In the genomic region with DNA sequence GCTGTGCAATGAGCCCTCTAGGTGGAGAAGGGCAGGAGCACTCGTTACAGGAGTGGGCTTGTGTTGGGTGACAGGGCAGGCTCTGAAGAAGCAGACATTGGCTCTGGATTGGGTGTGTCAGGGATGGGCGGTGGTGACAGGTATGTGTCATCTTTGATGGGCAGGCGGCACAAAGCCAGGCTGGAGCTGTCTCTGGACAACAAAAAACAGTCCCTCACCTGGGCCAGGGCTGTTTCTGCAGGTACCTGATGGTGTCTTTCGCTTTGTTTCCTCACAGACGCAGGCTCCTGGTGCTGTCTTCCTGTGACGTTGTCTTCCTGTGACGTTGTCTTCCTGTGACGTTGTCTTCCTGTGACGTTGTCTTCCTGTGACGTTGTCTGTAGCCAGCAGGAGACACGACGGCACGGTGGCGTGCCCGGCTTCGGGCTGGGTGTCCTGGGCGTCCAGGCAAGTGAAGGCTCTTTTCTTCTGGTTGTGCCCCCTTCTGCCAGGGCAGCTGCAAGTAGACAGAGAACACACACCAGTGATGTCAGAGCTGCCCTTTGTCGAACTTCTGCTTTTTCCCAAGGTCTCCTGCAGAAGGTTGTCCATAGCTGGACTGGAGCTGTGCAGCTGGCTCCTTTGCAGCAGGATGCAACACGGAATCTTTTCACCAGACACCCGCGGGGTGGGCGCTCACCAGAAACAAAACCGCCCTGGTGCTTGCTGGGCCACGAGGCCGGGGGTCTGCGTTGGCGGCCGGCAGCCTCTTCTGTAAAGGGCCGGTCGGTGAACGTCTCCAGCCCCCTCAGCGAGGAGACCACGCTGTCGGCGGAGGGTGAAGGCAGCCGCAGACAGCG, we compare ENCODE assay signal across 1 cellular context.
TF ChIP-seq lines count a peak whose summit lies in the region.

No MANE protein-coding gene starts in this region.

TF ChIP-seq in HepG2, 621 proteins besides CTCF, POLR2A, EP300 and RAD21:
- peak; percentile 94 for TF ChIP-seq CREB1 (IDR thresholded peaks at IDR 0.05)
- TF ChIP-seq CREB1 (CRISPR knock-in tag; IDR thresholded peaks at IDR 0.05), result no peak
- TF ChIP-seq ZNF232 (CRISPR knock-in tag; IDR thresholded peaks at IDR 0.05; ENCODE audit: borderline replicate concordance), result no peak
- TF ChIP-seq ZBTB21 (CRISPR knock-in tag; IDR thresholded peaks at IDR 0.05), result peak; percentile 76
- TF ChIP-seq GABPA (IDR thresholded peaks at IDR 0.05; ENCODE audit: low read depth, low read length), result peak; percentile 16; the same call in 1 of the 2 replicates
- no peak for TF ChIP-seq GABPA (CRISPR knock-in tag; IDR thresholded peaks at IDR 0.05; ENCODE audit: low read depth)
- 0 out of 2 replicates have a peak, but pooled peaks have one; percentile 31 for TF ChIP-seq HOXA3 (CRISPR knock-in tag; IDR thresholded peaks at IDR 0.05)
